In genomic region chr15:67133738-67134576, GRCh38 we compare ENCODE assay signal across 8 cellular contexts.
DNase-seq lines count a peak whose midpoint lies in the region; ATAC-seq and TF ChIP-seq lines count a peak whose summit lies in the region.

No MANE protein-coding gene starts in this region.

- H3K9me3 ChIP-seq in mesodermal cell (ENCODE audit: control insufficient read depth, low read length): no peaks in the 10 kb centered on the region

- H3K36me3 ChIP-seq in mesodermal cell (ENCODE audit: control insufficient read depth, insufficient read depth, low read length): peaks cover 13% of the 10 kb centered on the region

- peaks cover 74% of the 10 kb centered on the region for H3K4me1 ChIP-seq in mesodermal cell (ENCODE audit: control insufficient read depth, insufficient read depth, low read length, poor library complexity, severe bottlenecking)

- peak overlapping the region; percentile 70 for H3K27ac ChIP-seq in mesodermal cell (ENCODE audit: low read depth, low read length, severe bottlenecking)

- no peak for TF ChIP-seq CTCF in GM13976 (IDR thresholded peaks at IDR 0.05; ENCODE audit: borderline replicate concordance, control extremely low read depth, extremely low read depth, insufficient read depth, missing control alignments)

- 66 to 69% methylated on average over 8 to 9 of the region's 11 CpGs for whole genome bisulfite sequencing in mesodermal cell (ENCODE audit: insufficient coverage in 2 of 2), 2 experiments

- DNase-seq in GM13976 (ENCODE audit: low spot score) (peak; percentile 77), UCSD-AML1 (lab: John Stamatoyannopoulos, UW; ENCODE audit: unreplicated experiment) (peak; percentile 36), NCI-H2227 treated with DMSO at 0.1 percent for 48 hours (lab: John Stamatoyannopoulos, UW) (no peak), AML-193 (lab: John Stamatoyannopoulos, UW) (no peak)
- DNase-seq in central memory CD4-positive, alpha-beta T cell: peak; percentile 83
- DNase-seq in stimulated activated CD8-positive, alpha-beta memory T cell treated with anti-CD3 and anti-CD28 coated beads, Interleukin-7, amount 100 ng/mL, for 4 hours (ENCODE audit: low read depth in 2 of 2): peak; percentile 40 to 53

- no peak overlapping the region for H3K4me3 ChIP-seq in mesodermal cell (ENCODE audit: extremely low read depth, insufficient read depth, low read length, poor library complexity, severe bottlenecking)

- ATAC-seq in HG02938 (IDR thresholded peaks at IDR 0.05; ENCODE audit: unreplicated experiment): peak; percentile 69

- in situ Hi-C loops in GM13976 (cut with MboI; ENCODE audit: low sequenced_read_pairs, unreplicated experiment): no loop called here

Comparison
In these comparisons a context has a peak if more than half of its experiments do, and no peak if none do; other contexts are left out.
1. DNase-seq: peak in GM13976 (single experiment), UCSD-AML1 (single experiment), central memory CD4-positive, alpha-beta T cell (single experiment) and stimulated activated CD8-positive, alpha-beta memory T cell treated with anti-CD3 and anti-CD28 coated beads, Interleukin-7, amount 100 ng/mL, for 4 hours (2 of 2); none in NCI-H2227 treated with DMSO at 0.1 percent for 48 hours (single experiment) and AML-193 (0 of 2).